In genomic region chr11:99571094-99571493, GRCh38 we compare ENCODE assay signal across 20 cellular contexts.
DNase-seq lines count a peak whose midpoint lies in the region; ATAC-seq and TF ChIP-seq lines count a peak whose summit lies in the region.
"Had no signal": no experiment of that assay in that cellular context is flagged by ENCODE, and none has a peak within 500 bp of the region (broad histone marks: within the 10 kb centered on the region; RNA-seq: fewer than 3 reads in every experiment).

No MANE protein-coding gene starts in this region.

- no peak for TF ChIP-seq CTCF in endodermal cell (conservative IDR thresholded peaks at IDR 0.05)

- H3K4me1 Mint-ChIP-seq in endodermal cell: no peaks in the 10 kb centered on the region
- H3K4me1 Mint-ChIP-seq: activated CD4-positive, alpha-beta T cell treated with anti-CD3 and anti-CD28 coated beads, Interleukin-2, amount 10 ng/mL, durations not matched to agents 24 days and 14 days; central memory CD8-positive, alpha-beta T cell had no signal

- H3K4me2 ChIP-seq in GM23248 (ENCODE audit: unreplicated experiment): no peak overlapping the region

- H4K20me1 ChIP-seq in GM23248 (ENCODE audit: insufficient read depth): no peaks in the 10 kb centered on the region

- H3K27ac Mint-ChIP-seq in endodermal cell: no peak overlapping the region
- H3K27ac Mint-ChIP-seq: activated CD4-positive, alpha-beta T cell treated with anti-CD3 and anti-CD28 coated beads, Interleukin-2, amount 10 ng/mL, durations not matched to agents 24 days and 14 days had no signal

- H3K4me3 ChIP-seq in endodermal cell (ENCODE audit: low read length) (no peak overlapping the region), GM23248 (no peak overlapping the region)
- H3K4me3 ChIP-seq: lower lobe of right lung had no signal

- no peak overlapping the region for H2AFZ ChIP-seq in GM23248

- 43 to 50% methylated on average over 2 of the region's 2 CpGs for WGBS in endodermal cell (ENCODE audit: insufficient coverage in 1 of 2, insufficient read length in 1 of 2), 2 experiments
- WGBS in GM23248 (ENCODE audit: low coverage in 1 of 2, low lambda C conversion rate in 2 of 2, missing lambda C conversion rate in 2 of 2), 2 experiments: 24 to 32% methylated on average over 2 of the region's 2 CpGs

- H3K4me1 ChIP-seq in endodermal cell (ENCODE audit: control insufficient read depth, insufficient read depth, low read length): no peaks in the 10 kb centered on the region
- H3K4me1 ChIP-seq in GM23248 (ENCODE audit: insufficient read depth): no peaks in the 10 kb centered on the region
- H3K4me1 ChIP-seq: lower lobe of right lung had no signal

- DNase-seq in MV-4-11 (lab: John Stamatoyannopoulos, UW) (no peak), endodermal cell (no peak), NCI-H2227 (lab: John Stamatoyannopoulos, UW; ENCODE audit: unreplicated experiment) (no peak), GM23248 (no peak)
- DNase-seq: activated CD4-positive, alpha-beta T cell treated with anti-CD3 and anti-CD28 coated beads, Interleukin-2, amount 10 ng/mL, durations not matched to agents 24 days and 14 days; activated CD8-positive, alpha-beta memory T cell treated with anti-CD3 and anti-CD28 coated beads, Interleukin-2, amount 50 U/mL, for 4 hours; activated gamma-delta T cell; amniotic stem cell; effector CD8-positive, alpha-beta T cell; Karpas-422; lower lobe of right lung; NCI-H1417; NCI-H2227 treated with DMSO at 0.1 percent for 48 hours; RPMI8226; stimulated activated CD4-positive, alpha-beta T cell treated with anti-CD3 and anti-CD28 coated beads, Interleukin-2, amount 100 ng/mL, for 48 hours had no signal

- H3K27me3 ChIP-seq in endodermal cell (ENCODE audit: control insufficient read depth, insufficient read depth, low read length, poor library complexity, severe bottlenecking) (no peaks in the 10 kb centered on the region), GM23248 (replicated peaks; ENCODE audit: insufficient read depth) (no peaks in the 10 kb centered on the region)

- in situ Hi-C loops in GM23248 (cut with MboI): no loop called here

- no peak overlapping the region for H3K27ac ChIP-seq in endodermal cell (ENCODE audit: low read depth, low read length)
- no peak overlapping the region for H3K27ac ChIP-seq in GM23248
- H3K27ac ChIP-seq: lower lobe of right lung had no signal

- H3K27me3 Mint-ChIP-seq in endodermal cell (ENCODE audit: insufficient read depth): no peaks in the 10 kb centered on the region
- H3K27me3 Mint-ChIP-seq: activated CD4-positive, alpha-beta T cell treated with anti-CD3 and anti-CD28 coated beads, Interleukin-2, amount 10 ng/mL, durations not matched to agents 24 days and 14 days; central memory CD8-positive, alpha-beta T cell had no signal

- H3K9me2 ChIP-seq in GM23248 (ENCODE audit: insufficient read depth): no peaks in the 10 kb centered on the region

- H3K4me3 Mint-ChIP-seq in endodermal cell: no peak overlapping the region
- H3K4me3 Mint-ChIP-seq: activated CD4-positive, alpha-beta T cell treated with anti-CD3 and anti-CD28 coated beads, Interleukin-2, amount 10 ng/mL, durations not matched to agents 24 days and 14 days; central memory CD8-positive, alpha-beta T cell had no signal

- H3K9ac ChIP-seq in endodermal cell (ENCODE audit: extremely low read depth, low read length, poor library complexity, severe bottlenecking) (no peak overlapping the region), GM23248 (no peak overlapping the region)

- H3K36me3 ChIP-seq in endodermal cell (ENCODE audit: control insufficient read depth, insufficient read depth, low read length) (no peaks in the 10 kb centered on the region), GM23248 (ENCODE audit: low read depth) (no peaks in the 10 kb centered on the region)
- H3K36me3 ChIP-seq: lower lobe of right lung had no signal

- H3K9me3 Mint-ChIP-seq in endodermal cell: peaks cover 2% of the 10 kb centered on the region

- no peaks in the 10 kb centered on the region for H3K79me2 ChIP-seq in GM23248 (ENCODE audit: insufficient read depth)

- ATAC-seq in GM18517 (IDR thresholded peaks at IDR 0.05; ENCODE audit: unreplicated experiment) (peak; percentile 65), GM19438 (IDR thresholded peaks at IDR 0.05; ENCODE audit: low read depth, unreplicated experiment) (peak; percentile 58), HG02763 (IDR thresholded peaks at IDR 0.05; ENCODE audit: unreplicated experiment) (peak; percentile 74), HG03342 (IDR thresholded peaks at IDR 0.05; ENCODE audit: unreplicated experiment) (peak; percentile 66)
- ATAC-seq: lower lobe of right lung had no signal

- H3K36me3 Mint-ChIP-seq in endodermal cell (ENCODE audit: low read depth): no peaks in the 10 kb centered on the region

- H3K9me3 ChIP-seq in endodermal cell (ENCODE audit: control insufficient read depth, low read length) (no peaks in the 10 kb centered on the region), GM23248 (ENCODE audit: low read depth) (peaks cover 4% of the 10 kb centered on the region)
- H3K9me3 ChIP-seq: lower lobe of right lung had no signal

- H3F3A ChIP-seq in GM23248 (ENCODE audit: insufficient read depth): no peaks in the 10 kb centered on the region
